In genomic region chr17:49185381-49185780, GRCh38 we compare ENCODE assay signal across 4 cellular contexts. TPM values are rescaled to one million over a fixed set of nuclear protein-coding genes. Genes with fewer than 3 reads are reported as not detected.
"Had no signal": no experiment of that assay in that cellular context is flagged by ENCODE, and none has a peak within 500 bp of the region (broad histone marks: within the 10 kb centered on the region; RNA-seq: fewer than 3 reads in every experiment).

No MANE protein-coding gene starts in this region.

RNA-seq across cellular contexts. Expression of gene GNGT2, which starts 25.0 kb away (rescaled TPM):
- total RNA-seq: LHCN-M2, MCF 10A, NCI-H460 had no signal

RNA-seq across cellular contexts. Expression of gene ABI3, which starts 25.1 kb away (rescaled TPM):
- total RNA-seq: LHCN-M2, MCF 10A, NCI-H460 had no signal

RNA-seq across cellular contexts. Expression of gene PHOSPHO1, which starts 45.2 kb away (rescaled TPM):
- total RNA-seq: MCF 10A, NCI-H460 had no signal

RNA-seq across cellular contexts. Expression of gene B4GALNT2, which starts 52.8 kb away (rescaled TPM):
- total RNA-seq: LHCN-M2, M059J, NCI-H460 had no signal
